Comparison of ENCODE assay signal across 16 cellular contexts in genomic region chr15:87722941-87723691, GRCh38.
A peak's percentile ranks its signal among the peaks of the same experiment; 100 is the strongest.
DNase-seq lines count a peak whose midpoint lies in the region; ATAC-seq and TF ChIP-seq lines count a peak whose summit lies in the region.
"Had no signal": no experiment of that assay in that cellular context is flagged by ENCODE, and none has a peak within 500 bp of the region (broad histone marks: within the 10 kb centered on the region; RNA-seq: fewer than 3 reads in every experiment).

No MANE protein-coding gene starts in this region.

- H3K4me1 Mint-ChIP-seq in neural crest cell, result peaks cover 43% of the 10 kb centered on the region
- H3K4me1 Mint-ChIP-seq: IgD-negative memory B cell had no signal

- no peaks in the 10 kb centered on the region for H3K9me3 Mint-ChIP-seq in neural crest cell
- H3K9me3 Mint-ChIP-seq: activated CD8-positive, alpha-beta T cell treated with anti-CD3 and anti-CD28 coated beads for 36 hours; activated T-helper 1 cell treated with anti-CD3 and anti-CD28 coated beads, Interleukin-12 subunit alpha, Interleukin-12 subunit beta, Interleukin-2, Interleukin-4 antibody, amounts not matched to agents 30 ng/mL and 10 ng/mL and 1 ng/mL, durations not matched to agents 14 hours and 24 hours and 36 hours; endodermal cell; H9; IgD-negative memory B cell had no signal

- no peak overlapping the region for H3K27ac Mint-ChIP-seq in neural crest cell (ENCODE audit: unreplicated experiment)
- H3K27ac Mint-ChIP-seq: activated CD8-positive, alpha-beta T cell treated with anti-CD3 and anti-CD28 coated beads for 36 hours; activated T-helper 1 cell treated with anti-CD3 and anti-CD28 coated beads, Interleukin-12 subunit alpha, Interleukin-12 subunit beta, Interleukin-2, Interleukin-4 antibody, amounts not matched to agents 30 ng/mL and 10 ng/mL and 1 ng/mL, durations not matched to agents 14 hours and 24 hours and 36 hours; endodermal cell; H9; IgD-negative memory B cell had no signal

- peak; percentile 77 for ATAC-seq in SK-N-SH treated with all-trans-retinoic acid at 6 μM for 48 hours
- ATAC-seq: activated CD8-positive, alpha-beta T cell treated with anti-CD3 and anti-CD28 coated beads for 36 hours; pancreas had no signal

- no peaks in the 10 kb centered on the region; the same call in 1 of the 2 replicates for H3K27me3 ChIP-seq in H7 (ENCODE audit: control insufficient read depth, insufficient read depth, low read length)

- H3K36me3 ChIP-seq in H7 (replicated peaks; ENCODE audit: control insufficient read depth, insufficient read depth, low read length), result no peaks in the 10 kb centered on the region
- H3K36me3 ChIP-seq: pancreas had no signal

- peak overlapping the region; percentile 17 for H3K4me3 Mint-ChIP-seq in neural crest cell
- H3K4me3 Mint-ChIP-seq: activated CD8-positive, alpha-beta T cell treated with anti-CD3 and anti-CD28 coated beads for 36 hours; activated T-helper 1 cell treated with anti-CD3 and anti-CD28 coated beads, Interleukin-12 subunit alpha, Interleukin-12 subunit beta, Interleukin-2, Interleukin-4 antibody, amounts not matched to agents 30 ng/mL and 10 ng/mL and 1 ng/mL, durations not matched to agents 14 hours and 24 hours and 36 hours; endodermal cell; H9; IgD-negative memory B cell had no signal

- H3K36me3 Mint-ChIP-seq in neural crest cell (ENCODE audit: low read depth), result no peaks in the 10 kb centered on the region
- H3K36me3 Mint-ChIP-seq: IgD-negative memory B cell had no signal

- no peak overlapping the region for H3K4me3 ChIP-seq in H7 (ENCODE audit: insufficient read depth, low read depth, low read length)
- H3K4me3 ChIP-seq: pancreas, smooth muscle cell had no signal

- peaks cover 3% of the 10 kb centered on the region for H3K27me3 Mint-ChIP-seq in neural crest cell (ENCODE audit: low read depth)

- DNase-seq in H7 (peak; percentile 16), NCI-H2029 (lab: John Stamatoyannopoulos, UW) (peak; percentile 77), neural crest cell (ENCODE audit: low read depth, low spot score) (no peak), NCI-H1930 (lab: John Stamatoyannopoulos, UW) (no peak), COLO829 (ENCODE audit: low spot score) (no peak), UCSD-AML1 (lab: John Stamatoyannopoulos, UW; ENCODE audit: unreplicated experiment) (no peak)
- DNase-seq: activated CD8-positive, alpha-beta T cell treated with anti-CD3 and anti-CD28 coated beads for 36 hours; central memory CD4-positive, alpha-beta T cell; endodermal cell; H9; NCI-H446 treated with DMSO at 0.1 percent for 48 hours; pancreas had no signal

- no peak for TF ChIP-seq CTCF in neural crest cell (conservative IDR thresholded peaks at IDR 0.05)

TF ChIP-seq in SK-N-SH treated with all-trans-retinoic acid at 6 μM for 48 hours, 23 proteins besides CTCF, POLR2A, EP300 and RAD21:
- no peak for TF ChIP-seq TOX (CRISPR knock-in tag; IDR thresholded peaks at IDR 0.05; ENCODE audit: borderline replicate concordance)
- TF ChIP-seq PATZ1 (CRISPR knock-in tag; IDR thresholded peaks at IDR 0.05; ENCODE audit: borderline replicate concordance), result no peak
- TF ChIP-seq, protein P1, sequence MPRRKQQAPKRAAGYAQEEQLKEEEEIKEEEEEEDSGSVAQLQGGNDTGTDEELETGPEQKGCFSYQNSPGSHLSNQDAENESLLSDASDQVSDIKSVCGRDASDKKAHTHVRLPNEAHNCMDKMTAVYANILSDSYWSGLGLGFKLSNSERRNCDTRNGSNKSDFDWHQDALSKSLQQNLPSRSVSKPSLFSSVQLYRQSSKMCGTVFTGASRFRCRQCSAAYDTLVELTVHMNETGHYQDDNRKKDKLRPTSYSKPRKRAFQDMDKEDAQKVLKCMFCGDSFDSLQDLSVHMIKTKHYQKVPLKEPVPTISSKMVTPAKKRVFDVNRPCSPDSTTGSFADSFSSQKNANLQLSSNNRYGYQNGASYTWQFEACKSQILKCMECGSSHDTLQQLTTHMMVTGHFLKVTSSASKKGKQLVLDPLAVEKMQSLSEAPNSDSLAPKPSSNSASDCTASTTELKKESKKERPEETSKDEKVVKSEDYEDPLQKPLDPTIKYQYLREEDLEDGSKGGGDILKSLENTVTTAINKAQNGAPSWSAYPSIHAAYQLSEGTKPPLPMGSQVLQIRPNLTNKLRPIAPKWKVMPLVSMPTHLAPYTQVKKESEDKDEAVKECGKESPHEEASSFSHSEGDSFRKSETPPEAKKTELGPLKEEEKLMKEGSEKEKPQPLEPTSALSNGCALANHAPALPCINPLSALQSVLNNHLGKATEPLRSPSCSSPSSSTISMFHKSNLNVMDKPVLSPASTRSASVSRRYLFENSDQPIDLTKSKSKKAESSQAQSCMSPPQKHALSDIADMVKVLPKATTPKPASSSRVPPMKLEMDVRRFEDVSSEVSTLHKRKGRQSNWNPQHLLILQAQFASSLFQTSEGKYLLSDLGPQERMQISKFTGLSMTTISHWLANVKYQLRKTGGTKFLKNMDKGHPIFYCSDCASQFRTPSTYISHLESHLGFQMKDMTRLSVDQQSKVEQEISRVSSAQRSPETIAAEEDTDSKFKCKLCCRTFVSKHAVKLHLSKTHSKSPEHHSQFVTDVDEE (CRISPR knock-in tag; IDR thresholded peaks at IDR 0.05), result no peak; the same call in 1 of the 2 replicates
- TF ChIP-seq BACH2 (CRISPR knock-in tag; IDR thresholded peaks at IDR 0.05; ENCODE audit: borderline replicate concordance), result no peak
- no peak for TF ChIP-seq GLIS3 (CRISPR knock-in tag; IDR thresholded peaks at IDR 0.05)
- no peak for TF ChIP-seq ZFP3 (CRISPR knock-in tag; IDR thresholded peaks at IDR 0.05)
- TF ChIP-seq SNAI2 (CRISPR knock-in tag; IDR thresholded peaks at IDR 0.05), result no peak
- no peak for TF ChIP-seq ZNF70 (CRISPR knock-in tag; IDR thresholded peaks at IDR 0.05)
- no peak for TF ChIP-seq PPARA (CRISPR knock-in tag; IDR thresholded peaks at IDR 0.05; ENCODE audit: borderline replicate concordance)
- TF ChIP-seq CSDC2 (CRISPR knock-in tag; IDR thresholded peaks at IDR 0.05), result no peak
- TF ChIP-seq ISL1 (CRISPR knock-in tag; IDR thresholded peaks at IDR 0.05), result no peak
- no peak for TF ChIP-seq TCF4 (CRISPR knock-in tag; IDR thresholded peaks at IDR 0.05; ENCODE audit: borderline replicate concordance)

Comparison
In these comparisons a context has a peak if more than half of its experiments do, and no peak if none do; other contexts are left out.
1. DNase-seq: peak in H7 (single experiment) and NCI-H2029 (single experiment); none in neural crest cell (single experiment), NCI-H1930 (0 of 2), COLO829 (single experiment) and UCSD-AML1 (single experiment).